8 cellular contexts compared by ENCODE assay signal in the genomic region with DNA sequence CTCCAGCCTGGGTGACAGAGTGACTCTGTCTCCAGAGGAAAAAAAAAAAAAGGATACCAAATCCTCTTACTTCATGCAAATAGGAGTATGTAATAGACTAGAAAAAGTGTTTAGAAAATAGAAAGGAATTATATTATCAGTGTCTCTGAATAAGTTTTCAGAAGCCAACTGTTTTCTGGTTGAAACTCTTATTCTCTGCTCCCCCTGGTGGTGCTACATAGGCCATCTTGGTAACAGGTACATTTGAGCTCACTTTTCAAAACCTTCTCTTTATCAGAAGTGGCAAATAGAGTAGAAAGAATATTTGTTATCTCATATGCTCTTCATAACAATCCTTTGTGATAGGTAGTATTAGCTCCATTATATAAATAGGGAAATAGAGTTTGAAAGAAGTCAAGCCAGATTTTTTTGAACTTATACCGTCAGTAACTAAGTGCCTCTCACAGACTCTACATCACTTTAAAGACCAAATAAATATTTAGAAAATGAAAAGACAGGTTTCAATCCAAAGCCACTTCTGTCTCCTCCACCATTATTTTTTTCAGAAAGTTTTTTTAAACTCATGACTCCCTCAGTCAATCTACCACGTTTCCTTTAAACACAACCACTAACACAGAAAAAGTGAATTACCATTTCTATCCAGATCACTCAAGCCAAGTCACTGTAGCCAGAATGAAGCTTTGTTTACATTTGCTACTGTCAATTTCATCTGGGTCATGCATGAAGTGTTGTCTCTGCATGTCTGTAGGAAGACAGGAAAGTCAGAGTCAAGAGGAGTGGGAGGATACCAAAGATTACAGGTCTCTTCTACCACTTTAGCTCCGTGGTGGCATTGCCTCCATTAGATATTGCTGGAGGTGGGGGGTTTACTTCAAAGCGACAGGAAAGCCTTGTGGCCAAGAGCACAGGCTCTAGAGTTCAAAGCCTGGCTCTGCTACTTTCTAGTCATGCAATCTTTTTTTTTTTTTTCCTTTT. TPM values are rescaled to one million over a fixed set of nuclear protein-coding genes. Genes with fewer than 3 reads are reported as not detected.
A peak's percentile ranks its signal among the peaks of the same experiment; 100 is the strongest.
DNase-seq lines count a peak whose midpoint lies in the region; ATAC-seq, FAIRE-seq and TF ChIP-seq lines count a peak whose summit lies in the region.

No MANE protein-coding gene starts in this region.

- no peak overlapping the region for H3K9ac ChIP-seq in kidney (ENCODE audit: low read length in 2 of 2)

- in situ Hi-C loops in Panc1 (cut with HindIII; ENCODE audit: low pct_unique_long_range_greater_than_20kb, low sequenced_read_pairs) = no loop called here

- no peak overlapping the region for H3K4me3 ChIP-seq in HEK293 (ENCODE audit: low read depth, low read length)
- no peak overlapping the region for H3K4me3 ChIP-seq in Panc1 (ENCODE audit: low read depth in 2 of 2, low read length in 2 of 2)
- no peak overlapping the region for H3K4me3 ChIP-seq in kidney (ENCODE audit: low read length in 2 of 2)
- H3K4me3 ChIP-seq in tibial nerve = no peak overlapping the region

- peaks cover 6% of the 10 kb centered on the region; the same call in 1 of the 2 replicates for H3K27me3 ChIP-seq in Panc1 (ENCODE audit: control insufficient read depth, insufficient read depth, low read length)
- H3K27me3 ChIP-seq in tibial nerve = no peaks in the 10 kb centered on the region

- no peaks in the 10 kb centered on the region for H3K9me3 ChIP-seq in HEK293 (ENCODE audit: control insufficient read depth, insufficient read depth, low read depth, low read length)
- H3K9me3 ChIP-seq in Panc1 (ENCODE audit: control insufficient read depth, insufficient read depth, low read depth, low read length) = no peaks in the 10 kb centered on the region
- no peaks in the 10 kb centered on the region for H3K9me3 ChIP-seq in kidney (ENCODE audit: control insufficient read depth in 1 of 2, low read length in 2 of 2)
- no peaks in the 10 kb centered on the region for H3K9me3 ChIP-seq in tibial nerve

- BruUV-seq in Panc1 (replicated peaks; lab: Mats Ljungman, UMichigan) = no TSS peak

- no peaks in the 10 kb centered on the region for H3K36me3 ChIP-seq in HEK293 (ENCODE audit: control insufficient read depth in 2 of 2, insufficient read depth in 1 of 2, low read length in 2 of 2)
- no peaks in the 10 kb centered on the region for H3K36me3 ChIP-seq in Panc1 (ENCODE audit: control insufficient read depth, insufficient read depth, low read length)
- H3K36me3 ChIP-seq in kidney (ENCODE audit: control insufficient read depth in 1 of 2, insufficient read depth in 2 of 2, low read length in 2 of 2) = no peaks in the 10 kb centered on the region
- H3K36me3 ChIP-seq in tibial nerve = no peaks in the 10 kb centered on the region

- TF ChIP-seq EP300 in tibial nerve (IDR thresholded peaks at IDR 0.05) = no peak

- no peaks in the 10 kb centered on the region for H3K4me1 ChIP-seq in HEK293 (ENCODE audit: control insufficient read depth, insufficient read depth, low read length)
- no peaks in the 10 kb centered on the region for H3K4me1 ChIP-seq in Panc1 (ENCODE audit: control insufficient read depth, insufficient read depth, low read length)
- peaks cover 3 to 6% of the 10 kb centered on the region in 2 donors for H3K4me1 ChIP-seq in kidney (ENCODE audit: control insufficient read depth in 1 of 2, insufficient read depth in 1 of 2, low read depth in 1 of 2, low read length in 2 of 2)
- no peaks in the 10 kb centered on the region for H3K4me1 ChIP-seq in tibial nerve

- CTCF ChIA-PET in HEK293 (lab: Yijun Ruan, JAX) = interaction anchor here (0.6 to 6.2 kb wide), 51 partner anchors 9 to 1789 kb away, joined by 3 to 64 read pairs (median 4); no protein-coding TSS in a partner anchor
- CTCF ChIA-PET in Panc1 (lab: Charles Lee) = interaction anchor here (0.6 to 1.2 kb wide), 12 partner anchors 9 to 549 kb away, joined by 3 to 11 read pairs (median 4); no protein-coding TSS in a partner anchor

- H3K36me3 Mint-ChIP-seq in activated naive CD4-positive, alpha-beta T cell treated with anti-CD3 and anti-CD28 coated beads, Interleukin-2, amount 50 U/mL, for 72 hours = peaks cover 0 to 43% of the 10 kb centered on the region in 2 donors

- no peak overlapping the region for H3K27ac ChIP-seq in HEK293 (ENCODE audit: extremely low read depth, low read depth, low read length)
- H3K27ac ChIP-seq in Panc1 (ENCODE audit: low read length) = no peak overlapping the region
- H3K27ac ChIP-seq in kidney (ENCODE audit: low read depth in 2 of 2, low read length in 2 of 2) = no peak overlapping the region
- no peak overlapping the region for H3K27ac ChIP-seq in tibial nerve

- H3K27ac Mint-ChIP-seq in activated naive CD4-positive, alpha-beta T cell treated with anti-CD3 and anti-CD28 coated beads, Interleukin-2, amount 50 U/mL, for 72 hours = peak overlapping the region; percentile 19 to 80

- TF ChIP-seq CTCF in HEK293 (tag by site-specific recombination; IDR thresholded peaks at IDR 0.05) = no peak
- peak; percentile 71 for TF ChIP-seq CTCF in Panc1 (IDR thresholded peaks at IDR 0.05)
- TF ChIP-seq CTCF in kidney (IDR thresholded peaks at IDR 0.05; ENCODE audit: borderline replicate concordance, extremely low read depth, insufficient read depth) = peak; percentile 34
- peak in 4 of 5 experiments; percentile 25 to 43 (median 34) for TF ChIP-seq CTCF in tibial nerve (IDR thresholded peaks at IDR 0.05)

- ATAC-seq in Panc1 (peak; percentile 66; the same call in 1 of the 2 replicates), HG03520 (IDR thresholded peaks at IDR 0.05; ENCODE audit: unreplicated experiment) (no peak), Right ventricle myocardium inferior (no peak)
- peak; percentile 58 to 87 for ATAC-seq in activated naive CD4-positive, alpha-beta T cell treated with anti-CD3 and anti-CD28 coated beads, Interleukin-2, amount 50 U/mL, for 72 hours

- H3K9me3 Mint-ChIP-seq in activated naive CD4-positive, alpha-beta T cell treated with anti-CD3 and anti-CD28 coated beads, Interleukin-2, amount 50 U/mL, for 72 hours = peaks cover 6 to 11% of the 10 kb centered on the region in 2 donors

- TF ChIP-seq POLR2A in tibial nerve (IDR thresholded peaks at IDR 0.05) = no peak

- POLR2A ChIA-PET in HEK293 (lab: Yijun Ruan, JAX) (interaction anchor here (0.7 kb wide), 1 partner anchor 10 kb away, joined by 3 read pairs; no protein-coding TSS in a partner anchor), Panc1 (lab: Charles Lee) (interaction anchor here (0.7 kb wide), 1 partner anchor 9 kb away, joined by 7 read pairs; no protein-coding TSS in a partner anchor)

- 64 to 77% methylated on average over 4 of the region's 4 CpGs for WGBS in tibial nerve, 2 donors

- peak; percentile 89 for FAIRE-seq in kidney (lab: Jason Lieb, UNC)

- DNase-seq in Daoy (ENCODE audit: low read depth) (peak; percentile 17), Panc1 (ENCODE audit: low read depth, low spot score) (no peak), kidney (no peak), tibial nerve (ENCODE audit: low spot score in 2 of 2) (peak in 1 of 2 donors; percentile 21), Right ventricle myocardium inferior (ENCODE audit: missing footprints) (no peak)
- DNase-seq in activated naive CD4-positive, alpha-beta T cell treated with anti-CD3 and anti-CD28 coated beads, Interleukin-2, amount 50 U/mL, for 72 hours (ENCODE audit: low spot score in 2 of 2) = peak in 1 of 2 donors; percentile 46

- intact Hi-C loops in Panc1 (cut with micrococcal nuclease; ENCODE audit: unreplicated experiment) (loop anchor here (5.0 to 10.0 kb wide), 4 partner anchors 63 to 445 kb away; no protein-coding TSS in a partner anchor), kidney (cut with DNase I) (no loop called here), Right ventricle myocardium inferior (cut with DNase I) (loop anchor here (5.0 kb wide), 2 partner anchors 290 to 445 kb away; no protein-coding TSS in a partner anchor)

TF ChIP-seq in HEK293, 187 proteins besides CTCF, POLR2A, EP300 and RAD21:
- TF ChIP-seq ZNF654 (tag by site-specific recombination; IDR thresholded peaks at IDR 0.05; ENCODE audit: low read depth) (peak; percentile 13), SCRT2 (tag by site-specific recombination; IDR thresholded peaks at IDR 0.05) (0 out of 2 replicates have a peak, but pooled peaks have one; percentile 43), ZNF777 (tag by site-specific recombination; IDR thresholded peaks at IDR 0.05; ENCODE audit: borderline replicate concordance) (no peak), SP7 (tag by site-specific recombination; IDR thresholded peaks at IDR 0.05) (peak; percentile 38)

RNA-seq across cellular contexts. Expression of gene IL23R, which starts 45.6 kb away (rescaled TPM):
- not detected in 2 replicates for total RNA-seq in Daoy (2014; rRNA removed; shearing (Covaris generic))
- total RNA-seq in Panc1 (2021; ENCODE audit: unreplicated experiment) (not detected), kidney (0.19 TPM), tibial nerve (not detected), Right ventricle myocardium inferior (not detected)
- polyA plus RNA-seq in Panc1 (2012; ENCODE audit: insufficient read length) = not detected
- 10 to 100 TPM in 1 of 2 donors, under 1 TPM in 1; 0.87 to 15.6 TPM for total RNA-seq in activated naive CD4-positive, alpha-beta T cell treated with anti-CD3 and anti-CD28 coated beads, Interleukin-2, amount 50 U/mL, for 72 hours
- not detected for polyA plus RNA-seq in kidney (ENCODE audit: insufficient read depth, low read depth, low replicate concordance)

Comparison
In these comparisons a context has a peak if more than half of its experiments do, and no peak if none do; other contexts are left out.
1. ATAC-seq: peak in Panc1 (single experiment) and activated naive CD4-positive, alpha-beta T cell treated with anti-CD3 and anti-CD28 coated beads, Interleukin-2, amount 50 U/mL, for 72 hours (2 of 2); none in HG03520 (single experiment) and Right ventricle myocardium inferior (single experiment).